Comparison of ENCODE assay signal across 1 cellular context in genomic region chr19:51441410-51442390, GRCh38.
A peak's percentile ranks its signal among the peaks of the same experiment; 100 is the strongest.
TF ChIP-seq lines count a peak whose summit lies in the region.

No MANE protein-coding gene starts in this region.

TF ChIP-seq in GM12878, 131 proteins besides CTCF, POLR2A, EP300 and RAD21 (continued from another document):
- TF ChIP-seq, protein P1, sequence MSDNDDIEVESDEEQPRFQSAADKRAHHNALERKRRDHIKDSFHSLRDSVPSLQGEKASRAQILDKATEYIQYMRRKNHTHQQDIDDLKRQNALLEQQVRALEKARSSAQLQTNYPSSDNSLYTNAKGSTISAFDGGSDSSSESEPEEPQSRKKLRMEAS (IDR thresholded peaks at IDR 0.05; ENCODE audit: low read depth, low read length), result 0 out of 2 replicates have a peak, but pooled peaks have one; percentile 53
- TF ChIP-seq STAT1 (conservative IDR thresholded peaks at IDR 0.05) (no peak), RELB (IDR thresholded peaks at IDR 0.05; ENCODE audit: low read depth) (peak; percentile 89), NFYA (IDR thresholded peaks at IDR 0.05; ENCODE audit: borderline replicate concordance, low read depth, low read length) (no peak), ZNF24 (IDR thresholded peaks at IDR 0.05) (no peak), RCOR1 (conservative IDR thresholded peaks at IDR 0.05; ENCODE audit: low read depth, low read length) (no peak), PAX8 (IDR thresholded peaks at IDR 0.05) (peak; percentile 32; the same call in 1 of the 2 replicates), IKZF1 (conservative IDR thresholded peaks at IDR 0.05) (peak; percentile 93), SMARCA5 (IDR thresholded peaks at IDR 0.05) (peak; percentile 37; the same call in 1 of the 2 replicates), NFXL1 (IDR thresholded peaks at IDR 0.05; ENCODE audit: borderline replicate concordance) (no peak), RAD51 (IDR thresholded peaks at IDR 0.05) (peak; percentile 72), SRF (IDR thresholded peaks at IDR 0.05; ENCODE audit: low read depth in 2 of 2, low read length in 2 of 2) (no peak), BACH1 (IDR thresholded peaks at IDR 0.05; ENCODE audit: borderline replicate concordance) (peak; percentile 87), ZBED1 (IDR thresholded peaks at IDR 0.05; ENCODE audit: borderline replicate concordance) (no peak), BCL11A (IDR thresholded peaks at IDR 0.05; ENCODE audit: low read depth, low read length) (peak; percentile 41; the same call in 1 of the 2 replicates), SPI1 (IDR thresholded peaks at IDR 0.05; ENCODE audit: borderline replicate concordance, insufficient read depth, low read depth, low read length) (no peak), NR2F1 (conservative IDR thresholded peaks at IDR 0.05) (peak; percentile 84), EED (IDR thresholded peaks at IDR 0.05; ENCODE audit: low read depth) (peak; percentile 40), DPF2 (IDR thresholded peaks at IDR 0.05) (peak; percentile 72; the same call in 1 of the 2 replicates), ZSCAN29 (IDR thresholded peaks at IDR 0.05) (peak; percentile 70; the same call in 1 of the 2 replicates), CBFB (IDR thresholded peaks at IDR 0.05; ENCODE audit: low read depth) (0 out of 2 replicates have a peak, but pooled peaks have one; percentile 81), RELA (IDR thresholded peaks at IDR 0.05; ENCODE audit: borderline replicate concordance, partially characterized antibody) (peak; percentile 88), TCF7 (IDR thresholded peaks at IDR 0.05; ENCODE audit: borderline replicate concordance) (no peak), TCF12 (IDR thresholded peaks at IDR 0.05; ENCODE audit: low read depth, low read length) (peak; percentile 90), HDGF (IDR thresholded peaks at IDR 0.05) (peak; percentile 59; the same call in 1 of the 2 replicates), POU2F2 (IDR thresholded peaks at IDR 0.05; ENCODE audit: borderline replicate concordance, low read depth, low read length) (peak; percentile 45; the same call in 2 of the 3 replicates), ATF7 (IDR thresholded peaks at IDR 0.05; ENCODE audit: low read depth) (peak; percentile 88), FOXM1 (IDR thresholded peaks at IDR 0.05; ENCODE audit: low read depth, low read length) (peak; percentile 67), EGR1 (IDR thresholded peaks at IDR 0.05; ENCODE audit: borderline replicate concordance in 1 of 2, low read depth in 2 of 2, low read length in 2 of 2) (peak in 1 of 2 experiments; percentile 77; a peak in 2 of 3 replicates), ETV6 (conservative IDR thresholded peaks at IDR 0.05 in 1 of 2, IDR thresholded peaks at IDR 0.05 in 1 of 2; ENCODE audit: borderline replicate concordance in 1 of 2, low read depth in 1 of 2) (peak in 1 of 2 experiments; percentile 18; a peak in 1 of 4 replicates), SREBF2 (IDR thresholded peaks at IDR 0.05; ENCODE audit: low read length) (no peak), JUNB (IDR thresholded peaks at IDR 0.05) (peak; percentile 40; the same call in 1 of the 2 replicates), IRF4 (IDR thresholded peaks at IDR 0.05; ENCODE audit: low read depth, low read length) (peak; percentile 59), MTA3 (IDR thresholded peaks at IDR 0.05; ENCODE audit: borderline replicate concordance, low read length) (peak; percentile 80; the same call in 1 of the 2 replicates), BHLHE40 (IDR thresholded peaks at IDR 0.05; ENCODE audit: borderline replicate concordance in 1 of 2, low read depth in 2 of 2, low read length in 1 of 2) (peak; percentile 93 to 95)
- TF ChIP-seq, protein P2, sequence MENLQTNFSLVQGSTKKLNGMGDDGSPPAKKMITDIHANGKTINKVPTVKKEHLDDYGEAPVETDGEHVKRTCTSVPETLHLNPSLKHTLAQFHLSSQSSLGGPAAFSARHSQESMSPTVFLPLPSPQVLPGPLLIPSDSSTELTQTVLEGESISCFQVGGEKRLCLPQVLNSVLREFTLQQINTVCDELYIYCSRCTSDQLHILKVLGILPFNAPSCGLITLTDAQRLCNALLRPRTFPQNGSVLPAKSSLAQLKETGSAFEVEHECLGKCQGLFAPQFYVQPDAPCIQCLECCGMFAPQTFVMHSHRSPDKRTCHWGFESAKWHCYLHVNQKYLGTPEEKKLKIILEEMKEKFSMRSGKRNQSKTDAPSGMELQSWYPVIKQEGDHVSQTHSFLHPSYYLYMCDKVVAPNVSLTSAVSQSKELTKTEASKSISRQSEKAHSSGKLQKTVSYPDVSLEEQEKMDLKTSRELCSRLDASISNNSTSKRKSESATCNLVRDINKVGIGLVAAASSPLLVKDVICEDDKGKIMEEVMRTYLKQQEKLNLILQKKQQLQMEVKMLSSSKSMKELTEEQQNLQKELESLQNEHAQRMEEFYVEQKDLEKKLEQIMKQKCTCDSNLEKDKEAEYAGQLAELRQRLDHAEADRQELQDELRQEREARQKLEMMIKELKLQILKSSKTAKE (IDR thresholded peaks at IDR 0.05; ENCODE audit: low read depth, poor library complexity, severe bottlenecking), result peak; percentile 97
- TF ChIP-seq, protein P3, sequence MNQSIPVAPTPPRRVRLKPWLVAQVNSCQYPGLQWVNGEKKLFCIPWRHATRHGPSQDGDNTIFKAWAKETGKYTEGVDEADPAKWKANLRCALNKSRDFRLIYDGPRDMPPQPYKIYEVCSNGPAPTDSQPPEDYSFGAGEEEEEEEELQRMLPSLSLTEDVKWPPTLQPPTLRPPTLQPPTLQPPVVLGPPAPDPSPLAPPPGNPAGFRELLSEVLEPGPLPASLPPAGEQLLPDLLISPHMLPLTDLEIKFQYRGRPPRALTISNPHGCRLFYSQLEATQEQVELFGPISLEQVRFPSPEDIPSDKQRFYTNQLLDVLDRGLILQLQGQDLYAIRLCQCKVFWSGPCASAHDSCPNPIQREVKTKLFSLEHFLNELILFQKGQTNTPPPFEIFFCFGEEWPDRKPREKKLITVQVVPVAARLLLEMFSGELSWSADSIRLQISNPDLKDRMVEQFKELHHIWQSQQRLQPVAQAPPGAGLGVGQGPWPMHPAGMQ (IDR thresholded peaks at IDR 0.05; ENCODE audit: borderline replicate concordance), result no peak
- TF ChIP-seq, protein P4, sequence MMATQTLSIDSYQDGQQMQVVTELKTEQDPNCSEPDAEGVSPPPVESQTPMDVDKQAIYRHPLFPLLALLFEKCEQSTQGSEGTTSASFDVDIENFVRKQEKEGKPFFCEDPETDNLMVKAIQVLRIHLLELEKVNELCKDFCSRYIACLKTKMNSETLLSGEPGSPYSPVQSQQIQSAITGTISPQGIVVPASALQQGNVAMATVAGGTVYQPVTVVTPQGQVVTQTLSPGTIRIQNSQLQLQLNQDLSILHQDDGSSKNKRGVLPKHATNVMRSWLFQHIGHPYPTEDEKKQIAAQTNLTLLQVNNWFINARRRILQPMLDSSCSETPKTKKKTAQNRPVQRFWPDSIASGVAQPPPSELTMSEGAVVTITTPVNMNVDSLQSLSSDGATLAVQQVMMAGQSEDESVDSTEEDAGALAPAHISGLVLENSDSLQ (IDR thresholded peaks at IDR 0.05), result peak; percentile 73
- TF ChIP-seq, protein P5, sequence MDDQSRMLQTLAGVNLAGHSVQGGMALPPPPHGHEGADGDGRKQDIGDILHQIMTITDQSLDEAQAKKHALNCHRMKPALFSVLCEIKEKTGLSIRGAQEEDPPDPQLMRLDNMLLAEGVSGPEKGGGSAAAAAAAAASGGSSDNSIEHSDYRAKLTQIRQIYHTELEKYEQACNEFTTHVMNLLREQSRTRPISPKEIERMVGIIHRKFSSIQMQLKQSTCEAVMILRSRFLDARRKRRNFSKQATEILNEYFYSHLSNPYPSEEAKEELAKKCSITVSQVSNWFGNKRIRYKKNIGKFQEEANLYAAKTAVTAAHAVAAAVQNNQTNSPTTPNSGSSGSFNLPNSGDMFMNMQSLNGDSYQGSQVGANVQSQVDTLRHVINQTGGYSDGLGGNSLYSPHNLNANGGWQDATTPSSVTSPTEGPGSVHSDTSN (IDR thresholded peaks at IDR 0.05; ENCODE audit: insufficient replicate concordance, low read depth, low read length), result peak; percentile 78
- TF ChIP-seq, protein P6, sequence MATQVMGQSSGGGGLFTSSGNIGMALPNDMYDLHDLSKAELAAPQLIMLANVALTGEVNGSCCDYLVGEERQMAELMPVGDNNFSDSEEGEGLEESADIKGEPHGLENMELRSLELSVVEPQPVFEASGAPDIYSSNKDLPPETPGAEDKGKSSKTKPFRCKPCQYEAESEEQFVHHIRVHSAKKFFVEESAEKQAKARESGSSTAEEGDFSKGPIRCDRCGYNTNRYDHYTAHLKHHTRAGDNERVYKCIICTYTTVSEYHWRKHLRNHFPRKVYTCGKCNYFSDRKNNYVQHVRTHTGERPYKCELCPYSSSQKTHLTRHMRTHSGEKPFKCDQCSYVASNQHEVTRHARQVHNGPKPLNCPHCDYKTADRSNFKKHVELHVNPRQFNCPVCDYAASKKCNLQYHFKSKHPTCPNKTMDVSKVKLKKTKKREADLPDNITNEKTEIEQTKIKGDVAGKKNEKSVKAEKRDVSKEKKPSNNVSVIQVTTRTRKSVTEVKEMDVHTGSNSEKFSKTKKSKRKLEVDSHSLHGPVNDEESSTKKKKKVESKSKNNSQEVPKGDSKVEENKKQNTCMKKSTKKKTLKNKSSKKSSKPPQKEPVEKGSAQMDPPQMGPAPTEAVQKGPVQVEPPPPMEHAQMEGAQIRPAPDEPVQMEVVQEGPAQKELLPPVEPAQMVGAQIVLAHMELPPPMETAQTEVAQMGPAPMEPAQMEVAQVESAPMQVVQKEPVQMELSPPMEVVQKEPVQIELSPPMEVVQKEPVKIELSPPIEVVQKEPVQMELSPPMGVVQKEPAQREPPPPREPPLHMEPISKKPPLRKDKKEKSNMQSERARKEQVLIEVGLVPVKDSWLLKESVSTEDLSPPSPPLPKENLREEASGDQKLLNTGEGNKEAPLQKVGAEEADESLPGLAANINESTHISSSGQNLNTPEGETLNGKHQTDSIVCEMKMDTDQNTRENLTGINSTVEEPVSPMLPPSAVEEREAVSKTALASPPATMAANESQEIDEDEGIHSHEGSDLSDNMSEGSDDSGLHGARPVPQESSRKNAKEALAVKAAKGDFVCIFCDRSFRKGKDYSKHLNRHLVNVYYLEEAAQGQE (IDR thresholded peaks at IDR 0.05; ENCODE audit: low read depth, low read length), result no peak
- TF ChIP-seq, protein P7, sequence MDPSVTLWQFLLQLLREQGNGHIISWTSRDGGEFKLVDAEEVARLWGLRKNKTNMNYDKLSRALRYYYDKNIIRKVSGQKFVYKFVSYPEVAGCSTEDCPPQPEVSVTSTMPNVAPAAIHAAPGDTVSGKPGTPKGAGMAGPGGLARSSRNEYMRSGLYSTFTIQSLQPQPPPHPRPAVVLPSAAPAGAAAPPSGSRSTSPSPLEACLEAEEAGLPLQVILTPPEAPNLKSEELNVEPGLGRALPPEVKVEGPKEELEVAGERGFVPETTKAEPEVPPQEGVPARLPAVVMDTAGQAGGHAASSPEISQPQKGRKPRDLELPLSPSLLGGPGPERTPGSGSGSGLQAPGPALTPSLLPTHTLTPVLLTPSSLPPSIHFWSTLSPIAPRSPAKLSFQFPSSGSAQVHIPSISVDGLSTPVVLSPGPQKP (IDR thresholded peaks at IDR 0.05; ENCODE audit: low read depth, low read length), result no peak
- TF ChIP-seq, protein P8, sequence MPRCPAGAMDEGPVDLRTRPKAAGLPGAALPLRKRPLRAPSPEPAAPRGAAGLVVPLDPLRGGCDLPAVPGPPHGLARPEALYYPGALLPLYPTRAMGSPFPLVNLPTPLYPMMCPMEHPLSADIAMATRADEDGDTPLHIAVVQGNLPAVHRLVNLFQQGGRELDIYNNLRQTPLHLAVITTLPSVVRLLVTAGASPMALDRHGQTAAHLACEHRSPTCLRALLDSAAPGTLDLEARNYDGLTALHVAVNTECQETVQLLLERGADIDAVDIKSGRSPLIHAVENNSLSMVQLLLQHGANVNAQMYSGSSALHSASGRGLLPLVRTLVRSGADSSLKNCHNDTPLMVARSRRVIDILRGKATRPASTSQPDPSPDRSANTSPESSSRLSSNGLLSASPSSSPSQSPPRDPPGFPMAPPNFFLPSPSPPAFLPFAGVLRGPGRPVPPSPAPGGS (IDR thresholded peaks at IDR 0.05; ENCODE audit: borderline replicate concordance, insufficient read depth, low read depth, low read length, poor library complexity, severe bottlenecking), result peak; percentile 87
